ENCODE assay signal across 13 cellular contexts in genomic region chr2:135798275-135798705, GRCh38. TPM values are rescaled to one million over a fixed set of nuclear protein-coding genes. Genes with fewer than 3 reads are reported as not detected.
"Had no signal": no experiment of that assay in that cellular context is flagged by ENCODE, and none has a peak within 500 bp of the region (broad histone marks: within the 10 kb centered on the region; RNA-seq: fewer than 3 reads in every experiment).

No MANE protein-coding gene starts in this region.

- H3K9ac ChIP-seq: neural progenitor cell, parathyroid adenoma had no signal

- H3K4me1 Mint-ChIP-seq: brain had no signal

- H3K4me3 Mint-ChIP-seq: activated T-cell treated with anti-CD3 and anti-CD28 coated beads, Interleukin-2, amount 50 U/mL, for 4 hours; brain; effector memory CD8-positive, alpha-beta T cell; neural progenitor cell had no signal

- H3K27me3 Mint-ChIP-seq: effector memory CD8-positive, alpha-beta T cell had no signal

- H2AFZ ChIP-seq: neural progenitor cell, parathyroid adenoma had no signal

- H3K36me3 ChIP-seq: lower lobe of right lung, neural progenitor cell had no signal

- DNase-seq: activated CD4-positive, alpha-beta T cell treated with anti-CD3 and anti-CD28 coated beads, Interleukin-2, amount 50 U/mL, for 4 hours; activated effector memory CD4-positive, alpha-beta T cell treated with anti-CD3 and anti-CD28 coated beads, Interleukin-2, amount 50 U/mL, for 16 hours; activated T-cell treated with anti-CD3 and anti-CD28 coated beads, Interleukin-2, amount 50 U/mL, for 4 hours; hippocampal formation; kidney glomerular epithelial cell; lower lobe of right lung had no signal

- H3K4me1 ChIP-seq: lower lobe of right lung, neural progenitor cell, parathyroid adenoma had no signal

- H3K36me3 Mint-ChIP-seq: brain, neural progenitor cell had no signal

- H3K4me3 ChIP-seq: lower lobe of right lung, neural progenitor cell had no signal

- H3K4me2 ChIP-seq: neural progenitor cell had no signal

- H3K27ac Mint-ChIP-seq: activated naive CD4-positive, alpha-beta T cell treated with anti-CD3 and anti-CD28 coated beads, Interleukin-2, amount 50 U/mL, for 72 hours; brain; effector memory CD8-positive, alpha-beta T cell; neural progenitor cell had no signal

- H3K79me2 ChIP-seq: parathyroid adenoma had no signal

- H3K27me3 ChIP-seq: neural progenitor cell had no signal

- H3K27ac ChIP-seq: lower lobe of right lung, neural progenitor cell, parathyroid adenoma had no signal

RNA-seq across cellular contexts. Expression of gene LCT, which starts 38.7 kb away (rescaled TPM):
- total RNA-seq: epithelial cell of proximal tubule, lower lobe of right lung, urinary bladder had no signal
- polyA plus RNA-seq: urinary bladder had no signal
